ENCODE assay signal across 14 cellular contexts in the genomic region with DNA sequence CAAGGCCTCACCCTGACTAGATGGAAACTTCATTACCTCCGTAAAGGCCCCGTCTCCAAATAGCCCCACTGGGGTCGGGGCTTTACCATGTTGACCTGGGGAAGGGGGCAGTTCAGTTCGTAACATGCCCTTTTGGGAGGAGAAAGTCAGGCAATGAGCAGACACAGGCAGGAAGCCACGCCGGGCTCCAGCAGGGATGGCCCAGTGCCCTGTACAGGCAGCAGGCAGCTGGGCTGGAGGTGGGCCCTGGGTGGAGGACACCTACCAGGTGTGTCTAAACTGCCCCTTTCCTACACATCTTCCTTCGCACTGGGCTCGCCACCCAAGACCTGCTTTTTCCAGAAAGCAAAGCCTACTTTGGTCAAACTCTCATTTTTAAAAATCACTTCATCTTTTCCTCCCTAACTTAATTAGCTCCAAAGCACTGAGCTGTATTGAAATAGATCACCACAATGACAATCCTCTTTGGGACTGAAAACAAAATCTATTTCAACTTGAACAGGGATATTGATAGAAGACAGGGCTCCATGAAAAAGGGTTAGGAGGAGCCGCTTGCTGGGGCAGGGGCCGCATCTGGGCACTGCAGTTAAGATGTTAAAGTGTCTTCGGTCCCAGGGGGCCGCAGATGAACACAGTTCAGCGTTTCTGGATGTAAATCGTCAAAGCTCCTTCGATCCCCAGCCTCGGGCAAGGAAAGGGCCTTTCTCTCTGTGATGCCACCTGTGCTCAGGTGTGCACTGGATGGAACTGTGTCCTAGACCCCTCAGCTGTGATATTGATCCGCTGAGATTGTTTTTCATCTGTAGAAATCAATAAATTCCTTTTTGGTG.
A peak's percentile ranks its signal among the peaks of the same experiment; 100 is the strongest.
DNase-seq lines count a peak whose midpoint lies in the region; ATAC-seq and TF ChIP-seq lines count a peak whose summit lies in the region.
"Had no signal": no experiment of that assay in that cellular context is flagged by ENCODE, and none has a peak within 500 bp of the region (broad histone marks: within the 10 kb centered on the region; RNA-seq: fewer than 3 reads in every experiment).

No MANE protein-coding gene starts in this region.

- H3K9me3 ChIP-seq in BLaER1 treated with 17β-estradiol and CSF1 and Interleukin-3, amounts not matched to agents 10 nM and 100 nM (replicated peaks in 1 of 11): no peaks in the 10 kb centered on the region
- no peaks in the 10 kb centered on the region for H3K9me3 ChIP-seq in lower lobe of right lung
- H3K9me3 ChIP-seq: BE2C had no signal

- peaks cover 0 to 62% (median 50%) of the 10 kb centered on the region in 10 experiments; a peak in 19 of 20 replicates for H3K4me1 ChIP-seq in BLaER1 treated with 17β-estradiol and CSF1 and Interleukin-3, amounts not matched to agents 10 nM and 100 nM
- no peaks in the 10 kb centered on the region for H3K4me1 ChIP-seq in lower lobe of right lung

- intact Hi-C loops in lower lobe of right lung (cut with DNase I): no loop called here

- peak; percentile 34 for DNase-seq in lower lobe of right lung
- DNase-seq in retina: peak; percentile 36
- DNase-seq in dermis blood vessel endothelial cell: no peak
- DNase-seq in NCI-H1048 (lab: John Stamatoyannopoulos, UW): no peak
- DNase-seq: ACHN; BE2C; Calu3; CD4-positive, alpha-beta memory T cell; DMS79 treated with DMSO at 0.1 percent for 48 hours; GF-D8; H9 had no signal

- H3K27me3 ChIP-seq in BLaER1 treated with 17β-estradiol and CSF1 and Interleukin-3, amounts not matched to agents 10 nM and 100 nM: peaks cover 0 to 51% (median 10%) of the 10 kb centered on the region in 11 experiments; a peak in 12 of 22 replicates
- no peaks in the 10 kb centered on the region for H3K27me3 ChIP-seq in lower lobe of right lung (ENCODE audit: low read depth)
- H3K27me3 ChIP-seq: BE2C had no signal

- H3K27ac ChIP-seq in BLaER1 treated with 17β-estradiol and CSF1 and Interleukin-3, amounts not matched to agents 10 nM and 100 nM: no peak overlapping the region
- H3K27ac ChIP-seq in VCaP: peak overlapping the region; percentile 22; the same call in 1 of the 2 replicates
- H3K27ac ChIP-seq in lower lobe of right lung: no peak overlapping the region

- H4K20me1 ChIP-seq in BLaER1 treated with 17β-estradiol and CSF1 and Interleukin-3, amounts not matched to agents 10 nM and 100 nM: peaks cover 0 to 8% (median 0%) of the 10 kb centered on the region in 11 experiments; a peak in 3 of 22 replicates

- no peak for ATAC-seq in lower lobe of right lung
- ATAC-seq in HG03457 (IDR thresholded peaks at IDR 0.05; ENCODE audit: unreplicated experiment): no peak

- peak overlapping the region in 9 of 11 experiments; percentile 24 to 95 (median 85); a peak in 18 of 22 replicates for H3K4me2 ChIP-seq in BLaER1 treated with 17β-estradiol and CSF1 and Interleukin-3, amounts not matched to agents 10 nM and 100 nM

- TF ChIP-seq CTCF in VCaP (conservative IDR thresholded peaks at IDR 0.05) (no peak), lower lobe of right lung (IDR thresholded peaks at IDR 0.05) (no peak)

- H3K36me3 ChIP-seq in BLaER1 treated with 17β-estradiol and CSF1 and Interleukin-3, amounts not matched to agents 10 nM and 100 nM: no peaks in the 10 kb centered on the region
- H3K36me3 ChIP-seq in lower lobe of right lung: no peaks in the 10 kb centered on the region
- H3K36me3 ChIP-seq: BE2C had no signal

- peak overlapping the region in 1 of 10 experiments; percentile 6; a peak in 2 of 20 replicates for H3K4me3 ChIP-seq in BLaER1 treated with 17β-estradiol and CSF1 and Interleukin-3, amounts not matched to agents 10 nM and 100 nM
- H3K4me3 ChIP-seq in lower lobe of right lung: no peak overlapping the region

- H3K9ac ChIP-seq in BLaER1 treated with 17β-estradiol and CSF1 and Interleukin-3, amounts not matched to agents 10 nM and 100 nM: peak overlapping the region in 3 of 11 experiments; percentile 8 to 34 (median 10); a peak in 1 of 22 replicates

Comparison
In these comparisons a context has a peak if more than half of its experiments do, and no peak if none do; other contexts are left out.
1. DNase-seq: peak in lower lobe of right lung (single experiment) and retina (single experiment); none in dermis blood vessel endothelial cell (single experiment) and NCI-H1048 (single experiment).